In the genomic region with DNA sequence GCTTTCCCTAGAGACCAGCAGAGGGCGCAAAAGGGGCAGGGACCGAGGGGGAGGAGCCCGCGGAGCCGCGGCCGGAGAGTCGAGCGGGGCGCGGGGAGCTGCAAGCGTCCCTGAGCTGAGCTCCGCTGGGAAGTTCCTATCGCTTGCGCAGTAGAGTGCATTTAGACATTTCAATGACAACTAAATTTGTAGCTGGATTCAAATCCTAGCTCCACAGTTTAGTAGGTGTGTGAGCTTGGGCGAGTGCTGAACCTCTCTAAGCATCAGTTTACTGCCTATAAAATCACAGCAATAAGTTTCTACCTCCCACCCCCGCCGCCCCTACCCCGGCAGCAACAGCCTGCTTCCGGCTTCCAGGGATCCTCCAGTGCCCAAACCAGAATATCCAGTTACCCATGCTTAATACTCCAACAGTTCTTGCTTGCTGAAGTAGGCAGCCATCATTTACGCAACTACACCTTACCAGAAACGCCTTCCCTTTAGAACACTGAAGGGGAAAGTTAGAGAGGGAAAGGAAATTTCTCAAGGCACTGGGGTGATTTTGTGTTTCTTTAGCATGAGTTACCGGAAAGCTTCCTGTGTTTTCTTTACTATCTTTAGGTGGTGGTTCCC, we compare ENCODE assay signal across 8 cellular contexts. TPM values are rescaled to one million over a fixed set of nuclear protein-coding genes. Genes with fewer than 3 reads are reported as not detected.
DNase-seq lines count a peak whose midpoint lies in the region; ATAC-seq and TF ChIP-seq lines count a peak whose summit lies in the region.

No MANE protein-coding gene starts in this region.

- intact Hi-C loops in OCI-LY7 (cut with micrococcal nuclease; ENCODE audit: unreplicated experiment), result loop anchor here (2.0 kb wide), 1 partner anchor 551 kb away; no protein-coding TSS in a partner anchor

- peak; percentile 85 for TF ChIP-seq CTCF in OCI-LY7 (conservative IDR thresholded peaks at IDR 0.05; ENCODE audit: low read length)

- H3K27me3 ChIP-seq in CD8-positive, alpha-beta memory T cell (ENCODE audit: insufficient read depth, low read length, poor library complexity, severe bottlenecking), result no peaks in the 10 kb centered on the region
- peaks cover 52% of the 10 kb centered on the region for H3K27me3 ChIP-seq in HUES64 (ENCODE audit: insufficient read depth, low read length)

- peak overlapping the region; percentile 5 for H3K4me3 ChIP-seq in CD8-positive, alpha-beta memory T cell (ENCODE audit: low read length)
- H3K4me3 ChIP-seq in HUES64 (ENCODE audit: low read length) (peak overlapping the region; percentile 58), OCI-LY7 (ENCODE audit: low read depth, low read length, poor library complexity, severe bottlenecking) (no peak overlapping the region)

- H3K36me3 ChIP-seq in CD8-positive, alpha-beta memory T cell (ENCODE audit: insufficient read depth, low read length), result no peaks in the 10 kb centered on the region
- no peaks in the 10 kb centered on the region for H3K36me3 ChIP-seq in HUES64 (ENCODE audit: insufficient read depth, low read length)
- no peaks in the 10 kb centered on the region for H3K36me3 ChIP-seq in OCI-LY7 (ENCODE audit: insufficient read depth, low read length)

- H3K4me1 Mint-ChIP-seq in CD8-positive, alpha-beta memory T cell, result peaks cover 9 to 18% (median 10%) of the 10 kb centered on the region in 3 donors

- H3K79me2 ChIP-seq in OCI-LY7 (ENCODE audit: insufficient read depth, low read depth, low read length), result no peaks in the 10 kb centered on the region

- no peaks in the 10 kb centered on the region for H4K20me1 ChIP-seq in OCI-LY7 (ENCODE audit: insufficient read depth, low read length)

- WGBS in HUES64, result 7% methylated on average over 22 of the region's 23 CpGs

- peak overlapping the region; percentile 23; the same call in 1 of the 2 replicates for H3K9ac ChIP-seq in HUES64 (ENCODE audit: low read depth, low read length)

- peaks cover 14% of the 10 kb centered on the region for H3K4me1 ChIP-seq in CD8-positive, alpha-beta memory T cell (ENCODE audit: insufficient read depth, low read length)
- H3K4me1 ChIP-seq in HUES64 (ENCODE audit: insufficient read depth, low read length) (peaks cover 22% of the 10 kb centered on the region), OCI-LY7 (ENCODE audit: insufficient read depth, low read length, poor library complexity, severe bottlenecking) (no peaks in the 10 kb centered on the region)

- POLR2A ChIA-PET in CD8-positive, alpha-beta memory T cell (lab: Charles Lee), result no interaction called here
- POLR2A ChIA-PET in OCI-LY7 (lab: Charles Lee), result no interaction called here

- peak overlapping the region in 1 of 8 donors; percentile 80 for H3K27ac Mint-ChIP-seq in CD8-positive, alpha-beta memory T cell

- H2AFZ ChIP-seq in OCI-LY7 (ENCODE audit: low read length), result no peak overlapping the region

- no peaks in the 10 kb centered on the region for H3K36me3 Mint-ChIP-seq in CD8-positive, alpha-beta memory T cell

- H3K4me2 ChIP-seq in OCI-LY7 (ENCODE audit: low read length), result peak overlapping the region; percentile 47; the same call in 1 of the 2 replicates

- no peak overlapping the region for H3K27ac ChIP-seq in CD8-positive, alpha-beta memory T cell (ENCODE audit: low read depth, low read length)
- H3K27ac ChIP-seq in HUES64 (ENCODE audit: low read depth, low read length) (0 out of 2 replicates have a peak overlapping the region, but pooled peaks have one; percentile 3), OCI-LY7 (ENCODE audit: low read depth, low read length, poor library complexity, severe bottlenecking) (no peak overlapping the region), epithelial cell of prostate (peak overlapping the region; percentile 72)

- H3K27me3 Mint-ChIP-seq in CD8-positive, alpha-beta memory T cell, result peaks cover 11 to 31% of the 10 kb centered on the region in 2 donors

- CTCF ChIA-PET in CD8-positive, alpha-beta memory T cell (lab: Charles Lee), result interaction anchor here (0.7 to 6.8 kb wide), 39 partner anchors 9 to 669 kb away, joined by 3 to 69 read pairs (median 4); a partner anchor contains a TSS
- CTCF ChIA-PET in OCI-LY7 (lab: Charles Lee; ENCODE audit: unreplicated experiment), result interaction anchor here (1.2 to 1.4 kb wide), 3 partner anchors 9 to 11 kb away, joined by 3 to 4 read pairs (median 4); a partner anchor contains a TSS

- DNase-seq in CD8-positive, alpha-beta memory T cell, result peak; percentile 66 to 80 (median 72)
- DNase-seq in OCI-LY7 (ENCODE audit: low spot score) (peak; percentile 55), activated T-cell treated with anti-CD3 and anti-CD28 coated beads for 24 hours (ENCODE audit: low read depth) (peak; percentile 70), epithelial cell of prostate (ENCODE audit: low read depth, low spot score) (peak; percentile 77), mucosa of gallbladder (ENCODE audit: low spot score) (peak; percentile 86)
- peak; percentile 65 to 68 for DNase-seq in stimulated activated CD8-positive, alpha-beta memory T cell treated with anti-CD3 and anti-CD28 coated beads, Interleukin-4, amount 100 ng/mL, for 1 hour (ENCODE audit: low read depth in 2 of 2, low spot score in 1 of 2)

- ATAC-seq in GM21447 (IDR thresholded peaks at IDR 0.05; ENCODE audit: unreplicated experiment), result peak; percentile 78

- no peaks in the 10 kb centered on the region for H3K9me3 Mint-ChIP-seq in CD8-positive, alpha-beta memory T cell

- no TSS peak for BruUV-seq in OCI-LY7 (replicated peaks; lab: Mats Ljungman, UMichigan)

- no peaks in the 10 kb centered on the region for H3K9me2 ChIP-seq in OCI-LY7 (ENCODE audit: insufficient read depth, low read length)

- peak overlapping the region; percentile 13 to 79 (median 54) for H3K4me3 Mint-ChIP-seq in CD8-positive, alpha-beta memory T cell

- no peaks in the 10 kb centered on the region for H3K9me3 ChIP-seq in CD8-positive, alpha-beta memory T cell (ENCODE audit: low read length)
- H3K9me3 ChIP-seq in HUES64 (ENCODE audit: insufficient read depth, low read depth, low read length), result no peaks in the 10 kb centered on the region
- H3K9me3 ChIP-seq in OCI-LY7 (ENCODE audit: low read length), result no peaks in the 10 kb centered on the region

RNA-seq across cellular contexts. Expression of a gene that starts 9.1 kb away (rescaled TPM):
- total RNA-seq in CD8-positive, alpha-beta memory T cell, result under 1 TPM; 0.22 to 0.46 TPM
- polyA plus RNA-seq in CD8-positive, alpha-beta memory T cell, result 0.71 TPM
- polyA plus RNA-seq in HUES64 (2013, experiment 1 of 2), result 0.30 TPM
- 0.70 TPM for polyA plus RNA-seq in HUES64 (2013, experiment 2 of 2)
- total RNA-seq in OCI-LY7 (2014; rRNA removed; shearing (Covaris generic)), result not detected in 2 replicates
- not detected in 2 replicates for total RNA-seq in OCI-LY7 (2022)
- total RNA-seq in mucosa of gallbladder, result 15.5 TPM

Comparison
In these comparisons a context has a peak if more than half of its experiments do, and no peak if none do; other contexts are left out.
1. H3K27ac ChIP-seq: peak in HUES64 (single experiment) and epithelial cell of prostate (single experiment); none in CD8-positive, alpha-beta memory T cell (single experiment) and OCI-LY7 (single experiment).
2. RNA of a gene that starts 9.1 kb away (total RNA-seq): 15.5 TPM in mucosa of gallbladder (single experiment); 0.22 to 0.46 TPM in CD8-positive, alpha-beta memory T cell and not detected in OCI-LY7; every median in the first group is over 10 times any median in the second.
3. Peak in every context shown above with its lines, with median percentiles within 50 percentile points of each other: DNase-seq.